Comparison of ENCODE assay signal across 16 cellular contexts in the genomic region with DNA sequence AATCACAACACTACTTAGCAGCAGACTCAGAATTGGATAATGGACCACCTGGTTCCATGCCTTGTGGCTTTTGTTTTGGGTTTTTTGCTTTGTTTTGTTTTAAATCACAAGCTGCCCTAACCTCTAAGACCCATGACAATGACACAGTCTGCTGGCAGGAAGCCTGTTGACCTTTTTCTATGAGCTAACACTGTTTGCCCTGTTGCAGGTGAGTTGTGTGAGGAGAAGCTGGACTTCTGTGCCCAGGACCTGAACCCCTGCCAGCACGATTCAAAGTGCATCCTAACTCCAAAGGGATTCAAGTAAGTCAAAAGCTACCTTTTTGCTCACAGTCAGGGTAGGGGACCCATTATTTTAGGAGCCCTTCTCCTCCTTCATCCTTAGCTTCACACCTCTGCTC.
"Had no signal": no experiment of that assay in that cellular context is flagged by ENCODE, and none has a peak within 500 bp of the region (broad histone marks: within the 10 kb centered on the region; RNA-seq: fewer than 3 reads in every experiment).

No MANE protein-coding gene starts in this region.

- H3K27me3 Mint-ChIP-seq: activated T-helper 17 cell treated with anti-CD3 and anti-CD28 coated beads, Interleukin-2, amount 50 U/mL, for 72 hours had no signal

- H3K27me3 ChIP-seq: gastroesophageal sphincter had no signal

- ATAC-seq: activated T-helper 17 cell treated with anti-CD3 and anti-CD28 coated beads, Interleukin-2, amount 50 U/mL, for 72 hours; gastroesophageal sphincter; natural killer cell had no signal

- H3K4me3 Mint-ChIP-seq: activated T-helper 17 cell treated with anti-CD3 and anti-CD28 coated beads, Interleukin-2, amount 50 U/mL, for 72 hours; endodermal cell; natural killer cell; T-helper 2 cell treated with Interferon-gamma antibody and Interleukin-4, amounts not matched to agents 5 μg/mL and 100 μg/mL, for 36 hours had no signal

- DNase-seq: activated CD4-positive, alpha-beta T cell treated with anti-CD3 and anti-CD28 coated beads, Interleukin-2, amount 50 U/mL, for 1 hour; activated naive CD4-positive, alpha-beta T cell treated with Interleukin-2 at 50 U/mL for 16 hours; activated T-cell treated with anti-CD3 and anti-CD28 coated beads for 4 hours; anterior cingulate cortex; endodermal cell; erythroblast; kidney glomerular epithelial cell; mesendoderm; natural killer cell; retina; stimulated activated CD4-positive, alpha-beta T cell treated with anti-CD3 and anti-CD28 coated beads, Interleukin-4, amount 100 ng/mL, for 24 hours; stimulated activated naive CD4-positive, alpha-beta T cell; trophoblast cell had no signal

- H3K36me3 Mint-ChIP-seq: natural killer cell had no signal

- H3K9me3 ChIP-seq: gastroesophageal sphincter had no signal

- H3K9me3 Mint-ChIP-seq: activated T-helper 17 cell treated with anti-CD3 and anti-CD28 coated beads, Interleukin-2, amount 50 U/mL, for 72 hours; endodermal cell; natural killer cell; T-helper 2 cell treated with Interferon-gamma antibody and Interleukin-4, amounts not matched to agents 5 μg/mL and 100 μg/mL, for 36 hours had no signal

- H3K4me1 Mint-ChIP-seq: activated T-helper 17 cell treated with anti-CD3 and anti-CD28 coated beads, Interleukin-2, amount 50 U/mL, for 72 hours; endodermal cell; natural killer cell had no signal

- H3K27ac ChIP-seq: gastroesophageal sphincter had no signal

- H3K4me3 ChIP-seq: gastroesophageal sphincter had no signal

- H3K27ac Mint-ChIP-seq: activated T-helper 17 cell treated with anti-CD3 and anti-CD28 coated beads, Interleukin-2, amount 50 U/mL, for 72 hours; endodermal cell; natural killer cell; T-helper 2 cell treated with Interferon-gamma antibody and Interleukin-4, amounts not matched to agents 5 μg/mL and 100 μg/mL, for 36 hours had no signal
